Comparison of ENCODE assay signal across 24 cellular contexts in genomic region chr7:139765143-139765542, GRCh38.
"Had no signal": no experiment of that assay in that cellular context is flagged by ENCODE, and none has a peak within 500 bp of the region (broad histone marks: within the 10 kb centered on the region; RNA-seq: fewer than 3 reads in every experiment).

No MANE protein-coding gene starts in this region.

- H3K4me3 ChIP-seq: adrenal gland, Peyer's patch had no signal

- H3K27ac Mint-ChIP-seq: activated B cell treated with CpG ODN at 0.5 μM for 24 hours; activated naive CD4-positive, alpha-beta T cell treated with anti-CD3 and anti-CD28 coated beads for 36 hours had no signal

- H3K27me3 Mint-ChIP-seq: activated B cell treated with CpG ODN at 0.5 μM for 24 hours; activated CD4-positive, alpha-beta T cell treated with anti-CD3 and anti-CD28 coated beads, Interleukin-2, amount 10 ng/mL, durations not matched to agents 24 days and 14 days; activated naive CD8-positive, alpha-beta T cell; activated T-helper 17 cell treated with anti-CD3 and anti-CD28 coated beads, Interleukin-2, amount 50 U/mL, for 72 hours had no signal

- H3K27ac ChIP-seq: adrenal gland, Peyer's patch, RWPE1 had no signal

- H3K9me3 Mint-ChIP-seq: activated B cell treated with CpG ODN at 0.5 μM for 24 hours; activated CD4-positive, alpha-beta T cell treated with anti-CD3 and anti-CD28 coated beads, Interleukin-2, amount 10 ng/mL, durations not matched to agents 24 days and 14 days; activated naive CD4-positive, alpha-beta T cell treated with anti-CD3 and anti-CD28 coated beads for 36 hours; activated T-helper 17 cell treated with anti-CD3 and anti-CD28 coated beads, Interleukin-2, amount 50 U/mL, for 72 hours had no signal

- ATAC-seq: activated T-helper 17 cell treated with anti-CD3 and anti-CD28 coated beads, Interleukin-2, amount 50 U/mL, for 72 hours had no signal

- H3K27me3 ChIP-seq: adrenal gland, Peyer's patch had no signal

- DNase-seq: activated B cell treated with CpG ODN at 0.5 μM for 24 hours; activated CD4-positive, alpha-beta T cell treated with anti-CD3 and anti-CD28 coated beads for 1 hour; activated CD4-positive, alpha-beta T cell treated with anti-CD3 and anti-CD28 coated beads, Interleukin-2, amount 10 ng/mL, durations not matched to agents 24 days and 14 days; activated CD4-positive, alpha-beta T cell treated with anti-CD3 and anti-CD28 coated beads, Interleukin-2, amount 50 U/mL, for 48 hours; activated gamma-delta T cell; activated naive CD4-positive, alpha-beta T cell treated with anti-CD3 and anti-CD28 coated beads for 36 hours; activated T-cell treated with anti-CD3 and anti-CD28 coated beads for 4 hours; activated T-cell treated with anti-CD3 and anti-CD28 coated beads, Interleukin-2, amount 50 U/mL, for 48 hours; adrenal gland; anterior cingulate cortex; MM.1S; NCI-H1048; NCI-H146; NCI-H187 treated with DMSO at 0.1 percent for 48 hours; NCI-H2081 treated with DMSO at 0.1 percent for 48 hours; NCI-H446; NCI-H524; Peyer's patch; Right ventricle myocardium superior; T-helper 2 cell; T1000 had no signal

- H3K4me3 Mint-ChIP-seq: activated B cell treated with CpG ODN at 0.5 μM for 24 hours; activated CD4-positive, alpha-beta T cell treated with anti-CD3 and anti-CD28 coated beads, Interleukin-2, amount 10 ng/mL, durations not matched to agents 24 days and 14 days; activated naive CD4-positive, alpha-beta T cell treated with anti-CD3 and anti-CD28 coated beads for 36 hours; activated naive CD8-positive, alpha-beta T cell; activated T-helper 17 cell treated with anti-CD3 and anti-CD28 coated beads, Interleukin-2, amount 50 U/mL, for 72 hours had no signal

- H3K36me3 ChIP-seq: adrenal gland, Peyer's patch had no signal

- H3K9me3 ChIP-seq: adrenal gland, Peyer's patch had no signal
